ENCODE assay signal across 8 cellular contexts in genomic region chrX:110229497-110230111, GRCh38.
DNase-seq lines count a peak whose midpoint lies in the region; ATAC-seq, FAIRE-seq and TF ChIP-seq lines count a peak whose summit lies in the region.
"Not testable (repeated sequence)": the region's sequence is repeated elsewhere in the genome, so short reads cannot be mapped to it uniquely, and the experiment has no call there.

No MANE protein-coding gene starts in this region.

- under 1% methylated on average over 18 of the region's 21 CpGs for WGBS in A549 (ENCODE audit: missing lambda C conversion rate)

- not testable (repeated sequence) for TF ChIP-seq CTCF in A549 (IDR thresholded peaks at IDR 0.05); MM.1S (IDR thresholded peaks at IDR 0.05; ENCODE audit: low read length); WTC11 (IDR thresholded peaks at IDR 0.05); colonic mucosa (IDR thresholded peaks at IDR 0.05); nephron progenitor cell (IDR thresholded peaks at IDR 0.05)

- intact Hi-C loops in colonic mucosa (cut with DNase I): not testable (repeated sequence)

- CTCF ChIA-PET in A549 (lab: Yijun Ruan, JAX): not testable (repeated sequence)
- CTCF ChIA-PET in WTC11 (lab: Charles Lee): interaction anchor here (0.8 kb wide), 1 partner anchor 61 kb away, joined by 3 read pairs; no protein-coding TSS in a partner anchor

- not testable (repeated sequence) for TF ChIP-seq POLR2A in A549 (IDR thresholded peaks at IDR 0.05; ENCODE audit: low read length)

- peak in 1 of 2 experiments; percentile 70; a peak in 3 of 6 replicates for ATAC-seq in A549
- ATAC-seq in WTC11: 0 out of 2 replicates have a peak, but pooled peaks have one; percentile 36

- H3K79me2 ChIP-seq in MM.1S (ENCODE audit: low read length): peaks cover 16% of the 10 kb centered on the region; the same call in 1 of the 2 replicates

- H3K36me3 Mint-ChIP-seq in WTC11 (peaks cover 25% of the 10 kb centered on the region), nephron progenitor cell (ENCODE audit: low read depth) (peaks cover 60% of the 10 kb centered on the region)

- TF ChIP-seq RAD21 in A549 (conservative IDR thresholded peaks at IDR 0.05 in 1 of 2, IDR thresholded peaks at IDR 0.05 in 1 of 2): not testable (repeated sequence)

- peaks cover 16% of the 10 kb centered on the region for H3K9me3 Mint-ChIP-seq in WTC11
- H3K9me3 Mint-ChIP-seq in nephron progenitor cell: peaks cover 45% of the 10 kb centered on the region

- H3K27ac ChIP-seq in A549 (peak overlapping the region; percentile 78 to 88), colonic mucosa (peak overlapping the region; percentile 34)
- H3K27ac ChIP-seq in MM.1S (ENCODE audit: low read length): not testable (repeated sequence)

- not testable (repeated sequence) for H3K36me3 ChIP-seq in MM.1S (replicated peaks; ENCODE audit: insufficient read depth, low read length); colonic mucosa

- not testable (repeated sequence) for TF ChIP-seq EP300 in A549 (IDR thresholded peaks at IDR 0.05)

- H2AFZ ChIP-seq in MM.1S (ENCODE audit: low read length): peak overlapping the region; percentile 45

- peak in 1 of 2 experiments; percentile 68 for DNase-seq in A549 (ENCODE audit: low read depth in 1 of 2, low spot score in 1 of 2)
- DNase-seq in MM.1S: peak; percentile 64
- DNase-seq in WTC11 (ENCODE audit: low spot score): peak; percentile 74
- DNase-seq in activated T-helper 1 cell treated with Interleukin-2 at 50 U/mL for 16 hours (ENCODE audit: low read depth): peak; percentile 70
- peak; percentile 76 for DNase-seq in colonic mucosa
- peak; percentile 36 for DNase-seq in nephron progenitor cell
- DNase-seq in stimulated activated CD4-positive, alpha-beta T cell treated with anti-CD3 and anti-CD28 coated beads, TNF-alpha, amount 100 ng/mL, for 24 hours (ENCODE audit: low read depth in 3 of 3): peak; percentile 26 to 68 (median 44)

- not testable (repeated sequence) for H3K4me1 ChIP-seq in A549; MM.1S (ENCODE audit: low read length); colonic mucosa

- POLR2A ChIA-PET in A549 (lab: Yijun Ruan, JAX): interaction anchor here (0.8 to 1.0 kb wide), 2 partner anchors 10 to 15 kb away, joined by 3 read pairs; no protein-coding TSS in a partner anchor
- POLR2A ChIA-PET in WTC11 (lab: Charles Lee): interaction anchor here (1.0 kb wide), 1 partner anchor 88 kb away, joined by 3 read pairs; the partner anchor contains the start of gene AMMECR1

- not testable (repeated sequence) for H3K27me3 ChIP-seq in MM.1S (replicated peaks; ENCODE audit: insufficient read depth, low read length); colonic mucosa

- peak overlapping the region; percentile 56 for H3K4me3 ChIP-seq in A549
- H3K4me3 ChIP-seq in MM.1S (ENCODE audit: low read length): peak overlapping the region; percentile 50; the same call in 1 of the 2 replicates
- H3K4me3 ChIP-seq in colonic mucosa: peak overlapping the region; percentile 22
- H3K4me3 ChIP-seq in iPS-11a (ENCODE audit: low read depth, low read length): peak overlapping the region; percentile 14

- H4K20me1 ChIP-seq in MM.1S (ENCODE audit: insufficient read depth, low read length): not testable (repeated sequence)

- H3K4me3 Mint-ChIP-seq in WTC11 (peak overlapping the region; percentile 76), nephron progenitor cell (peak overlapping the region; percentile 77)

- peak overlapping the region; percentile 91 for H3K27ac Mint-ChIP-seq in WTC11
- H3K27ac Mint-ChIP-seq in nephron progenitor cell: not testable (repeated sequence)

- H3F3A ChIP-seq in MM.1S (ENCODE audit: insufficient read depth, low read length): not testable (repeated sequence)

- FAIRE-seq in A549 (lab: Jason Lieb, UNC): peak; percentile 63

- not testable (repeated sequence) for H3K9me2 ChIP-seq in MM.1S (replicated peaks; ENCODE audit: insufficient read depth, low read length)

- H3K4me2 ChIP-seq in A549 (peak overlapping the region; percentile 77), MM.1S (ENCODE audit: low read depth, low read length) (peak overlapping the region; percentile 37; the same call in 1 of the 2 replicates)

- peak overlapping the region; percentile 25; the same call in 1 of the 2 replicates for H3K9ac ChIP-seq in MM.1S (ENCODE audit: low read length)
- not testable (repeated sequence) for H3K9ac ChIP-seq in colonic mucosa (ENCODE audit: low read depth in 2 of 2, low read length in 2 of 2)

- H3K27me3 Mint-ChIP-seq in WTC11 (ENCODE audit: low read depth); nephron progenitor cell (ENCODE audit: low read depth, poor library complexity): not testable (repeated sequence)

- H3K4me1 Mint-ChIP-seq in WTC11 (peaks cover 29% of the 10 kb centered on the region), nephron progenitor cell (peaks cover 15% of the 10 kb centered on the region)

- not testable (repeated sequence) for H3K9me3 ChIP-seq in A549; MM.1S (replicated peaks; ENCODE audit: insufficient read depth, low read length); colonic mucosa

TF ChIP-seq in A549, 52 proteins besides CTCF, POLR2A, EP300 and RAD21:
- TF ChIP-seq FOSL2 (IDR thresholded peaks at IDR 0.05): not testable (repeated sequence)
- TF ChIP-seq FOSL2 (CRISPR knock-in tag; IDR thresholded peaks at IDR 0.05): 0 out of 2 replicates have a peak, but pooled peaks have one; percentile 15

TF ChIP-seq in WTC11, 78 proteins besides CTCF, POLR2A, EP300 and RAD21:
- peak; percentile 81 for TF ChIP-seq FOXK1 (CRISPR knock-in tag; IDR thresholded peaks at IDR 0.05)
- TF ChIP-seq ARID4B (CRISPR knock-in tag; IDR thresholded peaks at IDR 0.05; ENCODE audit: borderline replicate concordance): 0 out of 2 replicates have a peak, but pooled peaks have one; percentile 33
